Comparison of ENCODE assay signal across 8 cellular contexts in genomic region chr19:19319725-19320361, GRCh38. TPM values are rescaled to one million over a fixed set of nuclear protein-coding genes. Genes with fewer than 3 reads are reported as not detected.
DNase-seq lines count a peak whose midpoint lies in the region; ATAC-seq and TF ChIP-seq lines count a peak whose summit lies in the region.

No MANE protein-coding gene starts in this region.

- H3K4me1 Mint-ChIP-seq in CD4-positive, alpha-beta memory T cell: peaks cover 23 to 67% (median 40%) of the 10 kb centered on the region in 4 donors
- peaks cover 38% of the 10 kb centered on the region for H3K4me1 Mint-ChIP-seq in activated naive CD8-positive, alpha-beta T cell treated with anti-CD3 and anti-CD28 coated beads, Interleukin-2, amount 50 U/mL, for 24 hours

- H3K27ac Mint-ChIP-seq in CD4-positive, alpha-beta memory T cell: peak overlapping the region; percentile 94 to 100 (median 100)
- H3K27ac Mint-ChIP-seq in activated naive CD8-positive, alpha-beta T cell treated with anti-CD3 and anti-CD28 coated beads, Interleukin-2, amount 50 U/mL, for 24 hours: peak overlapping the region; percentile 99

- intact Hi-C loops in CD4-positive, alpha-beta memory T cell (cut with micrococcal nuclease): loop anchor here (1.0 to 5.0 kb wide), 8 partner anchors 42 to 196 kb away; partner anchors contain the start of genes BORCS8, GATAD2A, NDUFA13 and NR2C2AP
- intact Hi-C loops in thyroid gland (cut with DNase I): no loop called here

- peak; percentile 6 for ATAC-seq in HG02870 (IDR thresholded peaks at IDR 0.05; ENCODE audit: unreplicated experiment)
- peak; percentile 5 for ATAC-seq in activated naive CD8-positive, alpha-beta T cell treated with anti-CD3 and anti-CD28 coated beads, Interleukin-2, amount 50 U/mL, for 24 hours
- peak; percentile 4 for ATAC-seq in left lobe of liver
- ATAC-seq in HG03045 (IDR thresholded peaks at IDR 0.05; ENCODE audit: unreplicated experiment): no peak
- ATAC-seq in HG03139 (IDR thresholded peaks at IDR 0.05; ENCODE audit: unreplicated experiment): no peak

- H3K9me3 ChIP-seq in CD4-positive, alpha-beta memory T cell (ENCODE audit: control insufficient read depth in 1 of 2, low read length in 2 of 2): no peaks in the 10 kb centered on the region
- no peaks in the 10 kb centered on the region for H3K9me3 ChIP-seq in thyroid gland

- CTCF ChIA-PET in CD4-positive, alpha-beta memory T cell (lab: Charles Lee; ENCODE audit: partially characterized antibody): no interaction called here

- H3K4me1 ChIP-seq in CD4-positive, alpha-beta memory T cell (ENCODE audit: insufficient read depth, low read length): peaks cover 49% of the 10 kb centered on the region
- H3K4me1 ChIP-seq in thyroid gland: peaks cover 27 to 32% of the 10 kb centered on the region in 2 donors

- peaks cover 22% of the 10 kb centered on the region for H3K36me3 ChIP-seq in CD4-positive, alpha-beta memory T cell (ENCODE audit: insufficient read depth, low read length)
- peaks cover 11 to 16% of the 10 kb centered on the region in 2 donors for H3K36me3 ChIP-seq in thyroid gland

- WGBS in thyroid gland, 2 donors: 14 to 17% methylated on average over 13 to 24 of the region's 32 CpGs

- H3K36me3 Mint-ChIP-seq in CD4-positive, alpha-beta memory T cell: peaks cover 21 to 33% of the 10 kb centered on the region in 2 donors
- H3K36me3 Mint-ChIP-seq in activated naive CD8-positive, alpha-beta T cell treated with anti-CD3 and anti-CD28 coated beads, Interleukin-2, amount 50 U/mL, for 24 hours (ENCODE audit: low read depth): peaks cover 16% of the 10 kb centered on the region

- POLR2A ChIA-PET in CD4-positive, alpha-beta memory T cell (lab: Charles Lee; ENCODE audit: partially characterized antibody): no interaction called here

- no peaks in the 10 kb centered on the region for H3K9me3 Mint-ChIP-seq in CD4-positive, alpha-beta memory T cell
- no peaks in the 10 kb centered on the region for H3K9me3 Mint-ChIP-seq in activated naive CD8-positive, alpha-beta T cell treated with anti-CD3 and anti-CD28 coated beads, Interleukin-2, amount 50 U/mL, for 24 hours

- H3K27ac ChIP-seq in CD4-positive, alpha-beta memory T cell (ENCODE audit: low read depth, low read length): peak overlapping the region; percentile 97
- peak overlapping the region; percentile 85 to 89 (median 88) for H3K27ac ChIP-seq in thyroid gland

- DNase-seq in CD4-positive, alpha-beta memory T cell: no peak
- no peak for DNase-seq in activated naive CD8-positive, alpha-beta T cell treated with anti-CD3 and anti-CD28 coated beads, Interleukin-2, amount 50 U/mL, for 24 hours
- DNase-seq in left lobe of liver (ENCODE audit: low spot score): no peak
- DNase-seq in thyroid gland: no peak
- DNase-seq in NCI-H2171 (lab: John Stamatoyannopoulos, UW): no peak

- no peak for TF ChIP-seq POLR2A in thyroid gland (IDR thresholded peaks at IDR 0.05)

- no peak for TF ChIP-seq CTCF in thyroid gland (IDR thresholded peaks at IDR 0.05)

- no peaks in the 10 kb centered on the region for H3K27me3 Mint-ChIP-seq in CD4-positive, alpha-beta memory T cell
- no peaks in the 10 kb centered on the region for H3K27me3 Mint-ChIP-seq in activated naive CD8-positive, alpha-beta T cell treated with anti-CD3 and anti-CD28 coated beads, Interleukin-2, amount 50 U/mL, for 24 hours

- peak overlapping the region; percentile 96 to 98 for H3K4me3 ChIP-seq in CD4-positive, alpha-beta memory T cell (ENCODE audit: low read length in 2 of 2)
- peak overlapping the region; percentile 90 to 98 (median 97) for H3K4me3 ChIP-seq in thyroid gland (replicated peaks in 1 of 3)

- H3K27me3 ChIP-seq in CD4-positive, alpha-beta memory T cell (ENCODE audit: insufficient read depth, low read length): no peaks in the 10 kb centered on the region
- no peaks in the 10 kb centered on the region for H3K27me3 ChIP-seq in thyroid gland

- peak overlapping the region; percentile 93 to 100 (median 99) for H3K4me3 Mint-ChIP-seq in CD4-positive, alpha-beta memory T cell
- peak overlapping the region; percentile 86 for H3K4me3 Mint-ChIP-seq in activated naive CD8-positive, alpha-beta T cell treated with anti-CD3 and anti-CD28 coated beads, Interleukin-2, amount 50 U/mL, for 24 hours

RNA-seq across cellular contexts. Expression of gene SUGP1, which starts 0.5 kb away (rescaled TPM):
- 10 to 100 TPM; 84.7 to 97.5 TPM for total RNA-seq in CD4-positive, alpha-beta memory T cell
- 10 to 100 TPM; 18.3 to 34.4 TPM for polyA plus RNA-seq in CD4-positive, alpha-beta memory T cell
- total RNA-seq in left lobe of liver: 28.6 TPM
- 10 to 100 TPM; 20.0 to 45.1 (median 37.4) TPM for total RNA-seq in thyroid gland

RNA-seq across cellular contexts. Expression of gene MAU2, which starts 0.8 kb away (rescaled TPM):
- 100 to 1,000 TPM; 148 to 155 TPM for total RNA-seq in CD4-positive, alpha-beta memory T cell
- polyA plus RNA-seq in CD4-positive, alpha-beta memory T cell: 10 to 100 TPM; 18.1 to 25.4 TPM
- 24.7 TPM for total RNA-seq in left lobe of liver
- total RNA-seq in thyroid gland: 10 to 100 TPM; 45.1 to 71.1 (median 68.7) TPM

RNA-seq across cellular contexts. Expression of gene TM6SF2, which starts 46.7 kb away (rescaled TPM):
- total RNA-seq in CD4-positive, alpha-beta memory T cell: not detected
- not detected for polyA plus RNA-seq in CD4-positive, alpha-beta memory T cell
- total RNA-seq in left lobe of liver (73.3 TPM), thyroid gland (not detected)

Comparison
In these comparisons a context has a peak if more than half of its experiments do, and no peak if none do; other contexts are left out.
1. ATAC-seq: peak in HG02870 (single experiment), activated naive CD8-positive, alpha-beta T cell treated with anti-CD3 and anti-CD28 coated beads, Interleukin-2, amount 50 U/mL, for 24 hours (single experiment) and left lobe of liver (single experiment); none in HG03045 (single experiment) and HG03139 (single experiment).
2. RNA of gene TM6SF2, which starts 46.7 kb away (total RNA-seq): 73.3 TPM in left lobe of liver (single experiment); not detected in thyroid gland and not detected in CD4-positive, alpha-beta memory T cell; every median in the first group is over 10 times any median in the second.